Comparison of ENCODE assay signal across 16 cellular contexts in the genomic region with DNA sequence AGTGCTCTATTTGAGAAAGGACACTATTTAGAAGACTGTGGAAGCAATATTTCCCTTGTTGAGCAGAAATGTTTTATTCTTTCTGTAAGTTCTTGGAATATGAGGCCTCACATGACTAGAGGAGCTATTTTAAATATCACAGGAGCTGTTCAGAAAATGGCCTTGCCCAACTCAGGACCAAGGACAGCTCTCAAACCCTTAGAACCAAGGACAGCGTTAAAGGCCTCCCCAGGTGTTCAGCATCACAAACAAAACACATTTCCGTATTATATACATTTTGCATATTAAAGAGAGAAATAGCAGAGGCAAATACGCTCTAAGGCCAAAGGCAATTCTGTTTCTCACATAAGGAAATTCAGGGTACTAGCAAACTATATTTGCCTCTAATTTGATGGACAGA.
DNase-seq lines count a peak whose midpoint lies in the region; ATAC-seq and TF ChIP-seq lines count a peak whose summit lies in the region.
"Had no signal": no experiment of that assay in that cellular context is flagged by ENCODE, and none has a peak within 500 bp of the region (broad histone marks: within the 10 kb centered on the region; RNA-seq: fewer than 3 reads in every experiment).

No MANE protein-coding gene starts in this region.

- no peaks in the 10 kb centered on the region for H3K4me1 Mint-ChIP-seq in Calu3 (ENCODE audit: low read depth, unreplicated experiment)

- H3K4me2 ChIP-seq in hepatocyte: no peak overlapping the region

- H3K9me3 ChIP-seq in hepatocyte (ENCODE audit: low read depth): no peaks in the 10 kb centered on the region

- in situ Hi-C loops in ACHN (cut with HindIII; ENCODE audit: low pct_ligation_motif_present, low pct_unique_long_range_greater_than_20kb, low sequenced_read_pairs): no loop called here

- DNase-seq in ACHN (peak; percentile 32), HT1080 (ENCODE audit: low read depth) (peak; percentile 10), RPMI8226 (peak; percentile 17), hepatocyte (ENCODE audit: low spot score) (peak; percentile 34), NCI-H1092 (lab: John Stamatoyannopoulos, UW) (no peak), Calu3 (no peak), dermis blood vessel endothelial cell (no peak)
- DNase-seq: activated CD4-positive, CD25-positive, alpha-beta regulatory T cell treated with anti-CD3 and anti-CD28 coated beads, Interleukin-2, amount 50 U/mL, for 72 hours; activated T-cell treated with anti-CD3 and anti-CD28 coated beads, Interleukin-2, amount 50 U/mL, for 24 hours; amygdala; cortex of kidney; DMS79 treated with DMSO at 0.1 percent for 48 hours; NCI-H1436 treated with DMSO at 0.1 percent for 48 hours; NCI-H69; stimulated activated naive CD8-positive, alpha-beta T cell treated with anti-CD3 and anti-CD28 coated beads, Interleukin-15, Interleukin-2, amounts not matched to agents 100 U/mL and 50 U/mL, for 24 hours had no signal

- H3K27ac ChIP-seq in hepatocyte: no peak overlapping the region

- intact Hi-C loops in Calu3 (cut with micrococcal nuclease; ENCODE audit: unreplicated experiment): no loop called here

- H3K36me3 Mint-ChIP-seq in Calu3 (ENCODE audit: insufficient read depth, unreplicated experiment): no peaks in the 10 kb centered on the region

- H4K20me1 ChIP-seq in hepatocyte (ENCODE audit: insufficient read depth, poor library complexity, severe bottlenecking): no peaks in the 10 kb centered on the region

- no peak overlapping the region for H3K4me3 Mint-ChIP-seq in Calu3 (ENCODE audit: low read depth, unreplicated experiment)
- H3K4me3 Mint-ChIP-seq: activated T-cell treated with anti-CD3 and anti-CD28 coated beads, Interleukin-2, amount 50 U/mL, for 24 hours had no signal

- H3K9me2 ChIP-seq in hepatocyte (replicated peaks; ENCODE audit: insufficient read depth): no peaks in the 10 kb centered on the region

- peaks cover 7% of the 10 kb centered on the region for H3K9me3 Mint-ChIP-seq in Calu3 (ENCODE audit: low read depth, unreplicated experiment)
- H3K9me3 Mint-ChIP-seq: activated T-cell treated with anti-CD3 and anti-CD28 coated beads, Interleukin-2, amount 50 U/mL, for 24 hours had no signal

- no peaks in the 10 kb centered on the region for H3K27me3 Mint-ChIP-seq in Calu3 (ENCODE audit: unreplicated experiment)

- H2AFZ ChIP-seq in hepatocyte: no peak overlapping the region

- H3K4me3 ChIP-seq in hepatocyte: no peak overlapping the region

- CTCF ChIA-PET in Calu3 (lab: Charles Lee): no interaction called here

- H3K36me3 ChIP-seq in hepatocyte (replicated peaks; ENCODE audit: insufficient read depth, low read depth): no peaks in the 10 kb centered on the region

- no peak overlapping the region for H3K27ac Mint-ChIP-seq in Calu3 (ENCODE audit: unreplicated experiment)
- H3K27ac Mint-ChIP-seq: activated T-cell treated with anti-CD3 and anti-CD28 coated beads, Interleukin-2, amount 50 U/mL, for 24 hours had no signal

- no peak for ATAC-seq in GM18873 (IDR thresholded peaks at IDR 0.05; ENCODE audit: low FRiP score, unreplicated experiment)
- ATAC-seq: stimulated activated naive CD8-positive, alpha-beta T cell treated with anti-CD3 and anti-CD28 coated beads, Interleukin-15, Interleukin-2, amounts not matched to agents 100 U/mL and 50 U/mL, for 24 hours had no signal

- WGBS in hepatocyte (ENCODE audit: low lambda C conversion rate, missing lambda C conversion rate): 10% methylated on average over 3 of the region's 3 CpGs

- TF ChIP-seq CTCF in hepatocyte (IDR thresholded peaks at IDR 0.05; ENCODE audit: poor library complexity) (no peak), Calu3 (IDR thresholded peaks at IDR 0.05; ENCODE audit: unreplicated experiment) (no peak)

- no peaks in the 10 kb centered on the region for H3K27me3 ChIP-seq in hepatocyte

- BruUV-seq in Calu3 (replicated peaks; lab: Mats Ljungman, UMichigan): no TSS peak

- H3K4me1 ChIP-seq in hepatocyte (ENCODE audit: insufficient read depth): no peaks in the 10 kb centered on the region

- H3K79me2 ChIP-seq in hepatocyte: no peaks in the 10 kb centered on the region

Comparison
In these comparisons a context has a peak if more than half of its experiments do, and no peak if none do; other contexts are left out.
1. DNase-seq: peak in ACHN (single experiment), HT1080 (single experiment), RPMI8226 (single experiment) and hepatocyte (single experiment); none in NCI-H1092 (single experiment), Calu3 (single experiment) and dermis blood vessel endothelial cell (single experiment).